Comparison of ENCODE assay signal across 1 cellular context in the genomic region with DNA sequence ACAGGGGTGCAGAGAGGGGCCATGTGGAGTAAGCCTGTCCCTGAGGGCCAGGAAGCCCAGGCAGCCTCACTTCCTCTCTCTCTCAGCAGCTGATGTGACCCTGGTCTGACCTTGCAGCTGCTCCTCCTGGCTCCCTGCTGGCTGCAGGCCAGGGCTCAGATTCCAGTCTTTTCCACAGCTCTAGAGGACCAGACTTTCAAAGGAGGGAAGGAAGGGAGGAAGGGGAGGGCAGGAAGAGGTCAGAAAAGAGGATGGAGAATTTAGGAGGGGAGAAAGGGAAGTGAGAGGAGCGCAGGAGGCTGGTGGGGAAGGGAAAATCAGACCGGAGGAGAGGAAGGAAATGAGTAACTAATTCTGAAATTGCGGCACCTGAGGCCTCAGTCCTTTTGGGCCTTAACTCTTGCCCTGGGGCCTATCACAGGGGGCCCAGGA.
TF ChIP-seq lines count a peak whose summit lies in the region.

No MANE protein-coding gene starts in this region.

TF ChIP-seq in HEK293, 187 proteins besides CTCF, POLR2A, EP300 and RAD21 (continued from another document):
- TF ChIP-seq, protein P1, sequence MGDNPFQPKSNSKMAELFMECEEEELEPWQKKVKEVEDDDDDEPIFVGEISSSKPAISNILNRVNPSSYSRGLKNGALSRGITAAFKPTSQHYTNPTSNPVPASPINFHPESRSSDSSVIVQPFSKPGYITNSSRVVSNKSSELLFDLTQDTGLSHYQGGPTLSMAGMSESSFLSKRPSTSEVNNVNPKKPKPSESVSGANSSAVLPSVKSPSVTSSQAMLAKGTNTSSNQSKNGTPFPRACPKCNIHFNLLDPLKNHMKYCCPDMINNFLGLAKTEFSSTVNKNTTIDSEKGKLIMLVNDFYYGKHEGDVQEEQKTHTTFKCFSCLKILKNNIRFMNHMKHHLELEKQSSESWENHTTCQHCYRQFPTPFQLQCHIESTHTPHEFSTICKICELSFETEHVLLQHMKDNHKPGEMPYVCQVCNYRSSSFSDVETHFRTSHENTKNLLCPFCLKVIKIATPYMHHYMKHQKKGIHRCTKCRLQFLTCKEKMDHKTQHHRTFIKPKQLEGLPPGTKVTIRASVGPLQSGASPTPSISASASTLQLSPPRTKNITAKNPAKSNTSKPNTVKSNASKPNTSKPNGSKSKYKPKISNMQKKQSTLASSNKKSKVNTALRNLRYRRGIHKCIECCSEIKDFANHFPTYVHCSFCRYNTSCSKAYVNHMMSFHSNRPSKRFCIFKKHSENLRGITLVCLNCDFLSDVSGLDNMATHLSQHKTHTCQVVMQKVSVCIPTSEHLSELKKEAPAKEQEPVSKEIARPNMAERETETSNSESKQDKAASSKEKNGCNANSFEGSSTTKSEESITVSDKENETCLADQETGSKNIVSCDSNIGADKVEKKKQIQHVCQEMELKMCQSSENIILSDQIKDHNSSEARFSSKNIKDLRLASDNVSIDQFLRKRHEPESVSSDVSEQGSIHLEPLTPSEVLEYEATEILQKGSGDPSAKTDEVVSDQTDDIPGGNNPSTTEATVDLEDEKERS (tag by site-specific recombination; IDR thresholded peaks at IDR 0.05): no peak
- no peak for TF ChIP-seq YY2 (tag by site-specific recombination; IDR thresholded peaks at IDR 0.05)
TF ChIP-seq in HEK293: peak in this region for 1.
